Comparison of ENCODE assay signal across 8 cellular contexts in genomic region chr15:84981054-84981710, GRCh38. TPM values are rescaled to one million over a fixed set of nuclear protein-coding genes. Genes with fewer than 3 reads are reported as not detected.
DNase-seq lines count a peak whose midpoint lies in the region; ATAC-seq and TF ChIP-seq lines count a peak whose summit lies in the region.

No MANE protein-coding gene starts in this region.

- CTCF ChIA-PET in CD4-positive, alpha-beta T cell (lab: Charles Lee): interaction anchor here (0.8 to 1.8 kb wide), 4 partner anchors 30 to 233 kb away, joined by 3 to 11 read pairs (median 3); no protein-coding TSS in a partner anchor
- CTCF ChIA-PET in activated CD4-positive, alpha-beta memory T cell treated with anti-CD3 and anti-CD28 coated beads, Interleukin-2, amount 10 ng/mL, durations not matched to agents 7 days and 5 days (lab: Charles Lee): interaction anchor here (0.8 to 1.8 kb wide), 9 partner anchors 8 to 410 kb away, joined by 3 to 6 read pairs (median 3); no protein-coding TSS in a partner anchor

- POLR2A ChIA-PET in CD4-positive, alpha-beta T cell (lab: Charles Lee): interaction anchor here (0.6 to 2.9 kb wide), 37 partner anchors 8 to 726 kb away, joined by 3 to 36 read pairs (median 5); partner anchors contain the start of genes SEC11A and WDR73
- POLR2A ChIA-PET in activated CD4-positive, alpha-beta memory T cell treated with anti-CD3 and anti-CD28 coated beads, Interleukin-2, amount 10 ng/mL, durations not matched to agents 7 days and 5 days (lab: Charles Lee): interaction anchor here (0.6 to 2.9 kb wide), 21 partner anchors 8 to 410 kb away, joined by 3 to 20 read pairs (median 3); no protein-coding TSS in a partner anchor

- H3K27me3 Mint-ChIP-seq in CD4-positive, alpha-beta T cell: no peaks in the 10 kb centered on the region
- H3K27me3 Mint-ChIP-seq in activated CD4-positive, alpha-beta memory T cell treated with anti-CD3 and anti-CD28 coated beads, Interleukin-2, amount 10 ng/mL, durations not matched to agents 7 days and 5 days: peaks cover 5% of the 10 kb centered on the region
- H3K27me3 Mint-ChIP-seq in memory B cell: no peaks in the 10 kb centered on the region

- TF ChIP-seq CTCF in CD4-positive, alpha-beta T cell (IDR thresholded peaks at IDR 0.05): peak; percentile 31

- peak overlapping the region; percentile 74 for H3K27ac ChIP-seq in CD4-positive, alpha-beta T cell (ENCODE audit: low read depth, low read length)

- peaks cover 20% of the 10 kb centered on the region for H3K36me3 Mint-ChIP-seq in CD4-positive, alpha-beta T cell (ENCODE audit: low read depth)
- peaks cover 5% of the 10 kb centered on the region for H3K36me3 Mint-ChIP-seq in activated CD4-positive, alpha-beta memory T cell treated with anti-CD3 and anti-CD28 coated beads, Interleukin-2, amount 10 ng/mL, durations not matched to agents 7 days and 5 days (ENCODE audit: low read depth)
- H3K36me3 Mint-ChIP-seq in memory B cell: no peaks in the 10 kb centered on the region

- H3K9me3 ChIP-seq in CD4-positive, alpha-beta T cell (ENCODE audit: control insufficient read depth, low read length): no peaks in the 10 kb centered on the region

- H3K4me1 Mint-ChIP-seq in CD4-positive, alpha-beta T cell (ENCODE audit: low read depth): peaks cover 52% of the 10 kb centered on the region
- H3K4me1 Mint-ChIP-seq in activated CD4-positive, alpha-beta memory T cell treated with anti-CD3 and anti-CD28 coated beads, Interleukin-2, amount 10 ng/mL, durations not matched to agents 7 days and 5 days: peaks cover 48% of the 10 kb centered on the region
- peaks cover 14% of the 10 kb centered on the region for H3K4me1 Mint-ChIP-seq in memory B cell

- peak; percentile 69 for ATAC-seq in CD4-positive, alpha-beta T cell (ENCODE audit: poor library complexity)
- peak; percentile 53 for ATAC-seq in GM19397 (IDR thresholded peaks at IDR 0.05; ENCODE audit: unreplicated experiment)
- peak; percentile 60 for ATAC-seq in HG03565 (IDR thresholded peaks at IDR 0.05; ENCODE audit: unreplicated experiment)
- peak; percentile 73 for ATAC-seq in memory B cell (ENCODE audit: low read depth)

- no peaks in the 10 kb centered on the region for H3K27me3 ChIP-seq in CD4-positive, alpha-beta T cell (ENCODE audit: control insufficient read depth, insufficient read depth, low read length)

- DNase-seq in CD4-positive, alpha-beta T cell: peak; percentile 90 to 98 (median 95)
- DNase-seq in NCI-H82 (lab: John Stamatoyannopoulos, UW): peak; percentile 97
- DNase-seq in activated CD4-positive, alpha-beta memory T cell treated with anti-CD3 and anti-CD28 coated beads, Interleukin-2, amount 10 ng/mL, durations not matched to agents 7 days and 5 days: peak; percentile 97
- DNase-seq in effector CD4-positive, alpha-beta T cell: peak; percentile 95
- peak; percentile 94 to 97 for DNase-seq in memory B cell (ENCODE audit: low spot score in 2 of 2)
- peak; percentile 90 for DNase-seq in stimulated activated CD8-positive, alpha-beta memory T cell treated with anti-CD3 and anti-CD28 coated beads, Interleukin-12 subunit alpha, Interleukin-12 subunit beta, amount 100 ng/mL, for 1 hour (ENCODE audit: low read depth)

- H3K4me3 Mint-ChIP-seq in CD4-positive, alpha-beta T cell: peak overlapping the region; percentile 98
- peak overlapping the region; percentile 88 for H3K4me3 Mint-ChIP-seq in activated CD4-positive, alpha-beta memory T cell treated with anti-CD3 and anti-CD28 coated beads, Interleukin-2, amount 10 ng/mL, durations not matched to agents 7 days and 5 days
- peak overlapping the region; percentile 99 for H3K4me3 Mint-ChIP-seq in memory B cell

- intact Hi-C loops in CD4-positive, alpha-beta T cell (cut with DNase I, micrococcal nuclease): loop anchor here (2.0 to 10.0 kb wide), 4 partner anchors 24 to 814 kb away; partner anchors contain the start of genes KLHL25 (in 1 of the 2) and ZSCAN2 (in 1 of the 2)

- H3K27ac Mint-ChIP-seq in CD4-positive, alpha-beta T cell: peak overlapping the region; percentile 95
- H3K27ac Mint-ChIP-seq in activated CD4-positive, alpha-beta memory T cell treated with anti-CD3 and anti-CD28 coated beads, Interleukin-2, amount 10 ng/mL, durations not matched to agents 7 days and 5 days: peak overlapping the region; percentile 94
- peak overlapping the region; percentile 89 for H3K27ac Mint-ChIP-seq in memory B cell

- no peaks in the 10 kb centered on the region for H3K9me3 Mint-ChIP-seq in CD4-positive, alpha-beta T cell
- H3K9me3 Mint-ChIP-seq in activated CD4-positive, alpha-beta memory T cell treated with anti-CD3 and anti-CD28 coated beads, Interleukin-2, amount 10 ng/mL, durations not matched to agents 7 days and 5 days: no peaks in the 10 kb centered on the region
- H3K9me3 Mint-ChIP-seq in memory B cell: no peaks in the 10 kb centered on the region

RNA-seq across cellular contexts. Expression of gene PDE8A, which starts 0.5 kb away (rescaled TPM):
- total RNA-seq in CD4-positive, alpha-beta T cell: 10 to 100 TPM; 29.8 to 34.3 TPM
- 10 to 100 TPM; 24.4 to 25.1 TPM for total RNA-seq in activated CD4-positive, alpha-beta memory T cell treated with anti-CD3 and anti-CD28 coated beads, Interleukin-2, amount 10 ng/mL, durations not matched to agents 7 days and 5 days

Comparison
In these comparisons a context has a peak if more than half of its experiments do, and no peak if none do; other contexts are left out.
1. Peak in every context shown above with its lines: DNase-seq, ATAC-seq and H3K27ac ChIP-seq.